Comparison of ENCODE assay signal across 6 cellular contexts in genomic region chr10:69175326-69175725, GRCh38. TPM values are rescaled to one million over a fixed set of nuclear protein-coding genes. Genes with fewer than 3 reads are reported as not detected.
A peak's percentile ranks its signal among the peaks of the same experiment; 100 is the strongest.
DNase-seq lines count a peak whose midpoint lies in the region; ATAC-seq, FAIRE-seq and TF ChIP-seq lines count a peak whose summit lies in the region.
"Not testable (repeated sequence)": the region's sequence is repeated elsewhere in the genome, so short reads cannot be mapped to it uniquely, and the experiment has no call there.
"Had no signal": no experiment of that assay in that cellular context is flagged by ENCODE, and none has a peak within 500 bp of the region (broad histone marks: within the 10 kb centered on the region; RNA-seq: fewer than 3 reads in every experiment).

No MANE protein-coding gene starts in this region.

- H3K79me2 ChIP-seq in K562 (ENCODE audit: control insufficient read depth, insufficient read depth, low read length) = peaks cover 11% of the 10 kb centered on the region
- H3K79me2 ChIP-seq in HepG2 (ENCODE audit: insufficient read depth, low read length) = not testable (repeated sequence)

- not testable (repeated sequence) for H4K20me1 ChIP-seq in K562 (replicated peaks; ENCODE audit: control insufficient read depth, insufficient read depth, low read length); HepG2 (ENCODE audit: insufficient read depth, low read length)

- TF ChIP-seq EP300 in K562 (IDR thresholded peaks at IDR 0.05; ENCODE audit: low read length); HepG2 (IDR thresholded peaks at IDR 0.05; ENCODE audit: low read depth in 2 of 2, low read length in 2 of 2); HepG2 (CRISPR knock-in tag; IDR thresholded peaks at IDR 0.05; ENCODE audit: borderline replicate concordance): not testable (repeated sequence)

- not testable (repeated sequence) for H2AFZ ChIP-seq in K562 (ENCODE audit: low read depth, low read length); HepG2 (ENCODE audit: low read length)

- not testable (repeated sequence) for H3K27ac ChIP-seq in K562 (ENCODE audit: extremely low read depth, low read depth, low read length); HepG2 (ENCODE audit: extremely low read length, insufficient read depth, low read length)

- TF ChIP-seq RAD21 in K562 (CRISPR knock-in tag; conservative IDR thresholded peaks at IDR 0.05 in 1 of 2, IDR thresholded peaks at IDR 0.05 in 1 of 2); HepG2 (CRISPR knock-in tag; IDR thresholded peaks at IDR 0.05): not testable (repeated sequence)

- not testable (repeated sequence) for ATAC-seq in K562, HepG2

- WGBS in K562 (ENCODE audit: insufficient coverage, low coverage, missing lambda C conversion rate) = 81% methylated on average over 4 of the region's 4 CpGs
- 93% methylated on average over 3 of the region's 4 CpGs for WGBS in HepG2 (ENCODE audit: low lambda C conversion rate)

- CTCF ChIA-PET in K562 (lab: Yijun Ruan, JAX; ENCODE audit: low intra/inter-chr PET ratio); HepG2 (lab: Yijun Ruan, JAX; ENCODE audit: low intra/inter-chr PET ratio, low total read pairs): not testable (repeated sequence)

- in situ Hi-C loops in K562 (cut with MboI); HepG2 (cut with HindIII; ENCODE audit: extremely low pct_ligation_motif_present, low pct_unique_long_range_greater_than_20kb): not testable (repeated sequence)

- H3K27me3 ChIP-seq in K562 (ENCODE audit: control insufficient read depth in 2 of 2, insufficient read depth in 2 of 2, low read length in 2 of 2); HepG2 (ENCODE audit: control insufficient read depth in 1 of 2, insufficient read depth in 2 of 2, low read length in 2 of 2): not testable (repeated sequence)

- not testable (repeated sequence) for BruUV-seq in K562 (replicated peaks; lab: Mats Ljungman, UMichigan); HepG2 (replicated peaks; lab: Mats Ljungman, UMichigan)

- not testable (repeated sequence) for TF ChIP-seq POLR2A in K562 (conservative IDR thresholded peaks at IDR 0.05); HepG2 (IDR thresholded peaks at IDR 0.05; ENCODE audit: insufficient read depth in 1 of 2, low read depth in 2 of 2, low read length in 2 of 2)

- H3K36me3 ChIP-seq in K562 (ENCODE audit: control insufficient read depth, insufficient read depth, low read length) = peaks cover 28% of the 10 kb centered on the region; the same call in 1 of the 3 replicates
- H3K36me3 ChIP-seq in HepG2 (replicated peaks in 1 of 2; ENCODE audit: control insufficient read depth in 1 of 2, insufficient read depth in 2 of 2, low read length in 2 of 2) = not testable (repeated sequence)

- not testable (repeated sequence) for FAIRE-seq in K562 (lab: Jason Lieb, UNC); HepG2 (lab: Jason Lieb, UNC)

- TF ChIP-seq CTCF in K562 (IDR thresholded peaks at IDR 0.05 in 2 of 3, conservative IDR thresholded peaks at IDR 0.05 in 1 of 3; ENCODE audit: insufficient read depth in 2 of 3, low read depth in 1 of 3, low read length in 3 of 3); HepG2 (CRISPR knock-in tag; IDR thresholded peaks at IDR 0.05): not testable (repeated sequence)

- intact Hi-C loops in K562 (cut with micrococcal nuclease) = not testable (repeated sequence)
- intact Hi-C loops in HepG2 (cut with micrococcal nuclease; ENCODE audit: unreplicated experiment) = loop anchor here (5.0 to 10.0 kb wide), 2 partner anchors 51 to 188 kb away; partner anchors contain the start of genes KIFBP and VPS26A

- not testable (repeated sequence) for H3K4me2 ChIP-seq in K562 (ENCODE audit: insufficient read depth, low read length); HepG2 (ENCODE audit: low read depth, low read length)

- not testable (repeated sequence) for H3K9ac ChIP-seq in K562 (ENCODE audit: insufficient read depth in 1 of 2, low read depth in 2 of 2, low read length in 2 of 2); HepG2 (ENCODE audit: insufficient read depth, low read depth, low read length)

- not testable (repeated sequence) for H3K9me3 ChIP-seq in K562 (replicated peaks; ENCODE audit: control insufficient read depth, insufficient read depth, low read depth, low read length); HepG2 (ENCODE audit: low read length)

- DNase-seq in DMS53 (lab: John Stamatoyannopoulos, UW) (peak; percentile 5), LHCN-M2 (ENCODE audit: low read depth) (peak; percentile 3), RKO (ENCODE audit: low spot score) (peak; percentile 20)
- DNase-seq in K562 (ENCODE audit: extremely low read depth in 1 of 4, low spot score in 3 of 4); HepG2 (ENCODE audit: low spot score): not testable (repeated sequence)

- POLR2A ChIA-PET in K562 (lab: Yijun Ruan, JAX) = interaction anchor here (0.6 to 1.3 kb wide), 2 partner anchors 51 to 183 kb away, joined by 4 to 5 read pairs; partner anchors contain the start of gene VPS26A
- POLR2A ChIA-PET in HepG2 (lab: Yijun Ruan, JAX) = interaction anchor here (0.5 kb wide), 1 partner anchor 878 kb away, joined by 3 read pairs; the partner anchor contains the start of gene MACROH2A2

- H3K4me3 ChIP-seq in K562; HepG2 (replicated peaks in 1 of 3; ENCODE audit: insufficient read depth in 1 of 3, low read depth in 2 of 3, low read length in 3 of 3): not testable (repeated sequence)

- not testable (repeated sequence) for H3K9me1 ChIP-seq in K562 (ENCODE audit: control insufficient read depth, insufficient read depth, low read length)

- not testable (repeated sequence) for H3K4me1 ChIP-seq in K562 (replicated peaks in 1 of 2; ENCODE audit: control insufficient read depth in 2 of 2, insufficient read depth in 2 of 2, low read length in 2 of 2)
- H3K4me1 ChIP-seq in HepG2 (ENCODE audit: insufficient read depth, low read length) = peaks cover 14% of the 10 kb centered on the region

RNA-seq across cellular contexts. Expression of gene SUPV3L1, which starts 4.7 kb away (rescaled TPM):
- total RNA-seq in LHCN-M2 (2014; rRNA removed) (24.9 and 26.0 TPM in 2 replicates), K562 (2014; rRNA removed) (69.9 and 81.4 TPM in 2 replicates), K562 (2014; rRNA removed; fragmentation: Illumina TruSeq; extraction: Trizol) (97.2 and 109 TPM in 2 replicates), K562 (2015; rRNA removed; fragmentation: Illumina TruSeq; extraction: Trizol) (84.7 and 85.0 TPM in 2 replicates), K562 (2021) (92.6 and 103 TPM in 2 replicates), HepG2 (2016; rRNA removed; fragmentation: Illumina TruSeq; extraction: Trizol) (45.7 and 57.0 TPM in 2 replicates)
- 16.8 TPM for polyA plus RNA-seq in LHCN-M2 (2012)
- total RNA-seq in K562 (2011; cell fraction: chromatin; rRNA removed; ENCODE audit: low replicate concordance) = 72.0 and 118 TPM in 2 replicates
- 52.4 and 53.4 TPM in 2 replicates for total RNA-seq in K562 (2011; cell fraction: nucleolus; rRNA removed)
- 71.7 and 77.1 TPM in 2 replicates for total RNA-seq in K562 (2011; cell fraction: nucleoplasm; rRNA removed)
- polyA plus RNA-seq in K562 (2011; rRNA removed) (83.3 and 94.8 TPM in 2 replicates), K562 (2014; fragmentation: Illumina TruSeq; extraction: Trizol) (116 and 156 TPM in 2 replicates), K562 (2014; fragmentation: Nextera tagmentation; extraction: Ambion mirVana) (10 to 100 TPM; 45.2 to 66.1 TPM), K562 (2014; rRNA removed) (93.3 and 106 TPM in 2 replicates), HepG2 (2011; rRNA removed) (21.7 and 28.8 TPM in 2 replicates)
- 51.6 and 77.5 TPM in 2 replicates for polyA plus RNA-seq in K562 (2011; cell fraction: cytosol; rRNA removed)
- 58.7 and 70.3 TPM in 2 replicates for polyA plus RNA-seq in K562 (2011; cell fraction: nucleus; rRNA removed)
- polyA plus RNA-seq in K562 (2012) = 57.6 and 58.4 TPM in 2 replicates
- polyA minus RNA-seq in K562 (2011; rRNA and poly(A)+ RNA removed) = 241 and 312 TPM in 2 replicates
- 89.6 and 115 TPM in 2 replicates for polyA minus RNA-seq in K562 (2011; cell fraction: cytosol; rRNA and poly(A)+ RNA removed)
- 27.6 and 48.0 TPM in 2 replicates for polyA minus RNA-seq in K562 (2011; cell fraction: nucleus; rRNA and poly(A)+ RNA removed)
- 16.3 and 16.4 TPM in 2 replicates for total RNA-seq in HepG2 (2016; cell fraction: cytosol; rRNA removed; fragmentation: Illumina TruSeq; extraction: Trizol; ENCODE audit: low read depth)
- 48.3 and 53.5 TPM in 2 replicates for total RNA-seq in HepG2 (2016; cell fraction: insoluble cytoplasmic fraction; rRNA removed; fragmentation: Illumina TruSeq; extraction: Trizol)
- total RNA-seq in HepG2 (2016; cell fraction: membrane; rRNA removed; fragmentation: Illumina TruSeq; extraction: Trizol) = 23.2 and 25.0 TPM in 2 replicates
- 31.1 and 39.6 TPM in 2 replicates for total RNA-seq in HepG2 (2016; cell fraction: nucleus; rRNA removed; fragmentation: Illumina TruSeq; extraction: Trizol)
- 15.2 and 21.5 TPM in 2 replicates for polyA plus RNA-seq in HepG2 (2011; cell fraction: cytosol; rRNA removed)
- polyA plus RNA-seq in HepG2 (2011; cell fraction: nucleus; rRNA removed) = 29.2 and 34.2 TPM in 2 replicates
- polyA plus RNA-seq in HepG2 (2012) = 19.4 and 21.4 TPM in 2 replicates
- 7.7 and 8.3 TPM in 2 replicates for polyA plus RNA-seq in HepG2 (2016; cell fraction: cytosol; fragmentation: Illumina TruSeq; extraction: Trizol; ENCODE audit: low read depth)
- 49.1 and 52.2 TPM in 2 replicates for polyA plus RNA-seq in HepG2 (2016; cell fraction: insoluble cytoplasmic fraction; fragmentation: Illumina TruSeq; extraction: Trizol; ENCODE audit: low read depth)
- polyA plus RNA-seq in HepG2 (2016; cell fraction: membrane; fragmentation: Illumina TruSeq; extraction: Trizol; ENCODE audit: low read depth) = 16.3 and 17.1 TPM in 2 replicates
- 57.9 and 62.9 TPM in 2 replicates for polyA plus RNA-seq in HepG2 (2016; cell fraction: nucleus; fragmentation: Illumina TruSeq; extraction: Trizol; ENCODE audit: insufficient read depth, low read depth)
- 17.5 and 39.2 TPM in 2 replicates for polyA minus RNA-seq in HepG2 (2011; rRNA and poly(A)+ RNA removed; ENCODE audit: low replicate concordance)
- 30.0 and 39.7 TPM in 2 replicates for polyA minus RNA-seq in HepG2 (2011; cell fraction: cytosol; rRNA and poly(A)+ RNA removed)
- 34.5 and 55.4 TPM in 2 replicates for polyA minus RNA-seq in HepG2 (2011; cell fraction: nucleus; rRNA and poly(A)+ RNA removed)

RNA-seq across cellular contexts. Expression of gene HKDC1, which starts 44.8 kb away (rescaled TPM):
- total RNA-seq in LHCN-M2 (2014; rRNA removed) (0.17 and 1.1 TPM in 2 replicates), K562 (2014; rRNA removed) (0.12 TPM in 1 of 2 replicates, not detected in the other), K562 (2014; rRNA removed; fragmentation: Illumina TruSeq; extraction: Trizol) (0.19 and 0.22 TPM in 2 replicates), K562 (2015; rRNA removed; fragmentation: Illumina TruSeq; extraction: Trizol) (0.08 TPM in 1 of 2 replicates, not detected in the other), K562 (2021) (0.04 TPM in 1 of 2 replicates, not detected in the other), HepG2 (2016; rRNA removed; fragmentation: Illumina TruSeq; extraction: Trizol) (5.1 and 12.4 TPM in 2 replicates)
- polyA plus RNA-seq in LHCN-M2 (2012) = 2.7 TPM
- not detected in 2 replicates for total RNA-seq in K562 (2011; cell fraction: chromatin; rRNA removed; ENCODE audit: low replicate concordance)
- not detected in 2 replicates for total RNA-seq in K562 (2011; cell fraction: nucleolus; rRNA removed)
- not detected in 2 replicates for total RNA-seq in K562 (2011; cell fraction: nucleoplasm; rRNA removed)
- polyA plus RNA-seq in K562 (2011; rRNA removed) (0.07 TPM in 1 of 2 replicates, not detected in the other), K562 (2014; fragmentation: Illumina TruSeq; extraction: Trizol) (0.28 TPM in 1 of 2 replicates, not detected in the other), K562 (2014; fragmentation: Nextera tagmentation; extraction: Ambion mirVana) (not detected), K562 (2014; rRNA removed) (0.15 and 0.53 TPM in 2 replicates), HepG2 (2011; rRNA removed) (8.1 and 10.1 TPM in 2 replicates)
- polyA plus RNA-seq in K562 (2011; cell fraction: cytosol; rRNA removed) = 0.06 and 0.51 TPM in 2 replicates
- 0.04 and 0.09 TPM in 2 replicates for polyA plus RNA-seq in K562 (2011; cell fraction: nucleus; rRNA removed)
- polyA plus RNA-seq in K562 (2012) = 0.03 and 1.1 TPM in 2 replicates
- polyA minus RNA-seq in K562 (2011; rRNA and poly(A)+ RNA removed) = not detected in 2 replicates
- not detected in 2 replicates for polyA minus RNA-seq in K562 (2011; cell fraction: cytosol; rRNA and poly(A)+ RNA removed)
- not detected in 2 replicates for polyA minus RNA-seq in K562 (2011; cell fraction: nucleus; rRNA and poly(A)+ RNA removed)
- 0.97 and 1.4 TPM in 2 replicates for total RNA-seq in HepG2 (2016; cell fraction: cytosol; rRNA removed; fragmentation: Illumina TruSeq; extraction: Trizol; ENCODE audit: low read depth)
- total RNA-seq in HepG2 (2016; cell fraction: insoluble cytoplasmic fraction; rRNA removed; fragmentation: Illumina TruSeq; extraction: Trizol) = 4.2 and 12.6 TPM in 2 replicates
- 0.62 and 1.8 TPM in 2 replicates for total RNA-seq in HepG2 (2016; cell fraction: membrane; rRNA removed; fragmentation: Illumina TruSeq; extraction: Trizol)
- 12.0 and 12.7 TPM in 2 replicates for total RNA-seq in HepG2 (2016; cell fraction: nucleus; rRNA removed; fragmentation: Illumina TruSeq; extraction: Trizol)
- 6.7 and 7.2 TPM in 2 replicates for polyA plus RNA-seq in HepG2 (2011; cell fraction: cytosol; rRNA removed)
- 18.6 and 25.4 TPM in 2 replicates for polyA plus RNA-seq in HepG2 (2011; cell fraction: nucleus; rRNA removed)
- 8.5 and 11.3 TPM in 2 replicates for polyA plus RNA-seq in HepG2 (2012)
- 0.33 and 0.90 TPM in 2 replicates for polyA plus RNA-seq in HepG2 (2016; cell fraction: cytosol; fragmentation: Illumina TruSeq; extraction: Trizol; ENCODE audit: low read depth)
- 3.2 and 3.3 TPM in 2 replicates for polyA plus RNA-seq in HepG2 (2016; cell fraction: insoluble cytoplasmic fraction; fragmentation: Illumina TruSeq; extraction: Trizol; ENCODE audit: low read depth)
- 0.48 and 0.57 TPM in 2 replicates for polyA plus RNA-seq in HepG2 (2016; cell fraction: membrane; fragmentation: Illumina TruSeq; extraction: Trizol; ENCODE audit: low read depth)
- polyA plus RNA-seq in HepG2 (2016; cell fraction: nucleus; fragmentation: Illumina TruSeq; extraction: Trizol; ENCODE audit: insufficient read depth, low read depth) = 11.3 and 14.6 TPM in 2 replicates
- polyA minus RNA-seq in HepG2 (2011; rRNA and poly(A)+ RNA removed; ENCODE audit: low replicate concordance) = 1.0 and 9.3 TPM in 2 replicates
- 6.2 and 7.9 TPM in 2 replicates for polyA minus RNA-seq in HepG2 (2011; cell fraction: cytosol; rRNA and poly(A)+ RNA removed)
- 9.5 and 15.7 TPM in 2 replicates for polyA minus RNA-seq in HepG2 (2011; cell fraction: nucleus; rRNA and poly(A)+ RNA removed)
- total RNA-seq: B cell had no signal

RNA-seq across cellular contexts. Expression of gene VPS26A, which starts 51.3 kb away (rescaled TPM):
- 31.2 and 54.3 TPM in 2 replicates for total RNA-seq in LHCN-M2 (2014; rRNA removed)
- 31.9 TPM for polyA plus RNA-seq in LHCN-M2 (2012)
- 5.9 and 44.1 TPM in 2 replicates for total RNA-seq in K562 (2011; cell fraction: chromatin; rRNA removed; ENCODE audit: low replicate concordance)
- 3.3 and 5.4 TPM in 2 replicates for total RNA-seq in K562 (2011; cell fraction: nucleolus; rRNA removed)
- 12.9 and 27.5 TPM in 2 replicates for total RNA-seq in K562 (2011; cell fraction: nucleoplasm; rRNA removed)
- total RNA-seq in K562 (2014; rRNA removed) = 41.7 and 47.1 TPM in 2 replicates
- 61.6 and 78.9 TPM in 2 replicates for total RNA-seq in K562 (2014; rRNA removed; fragmentation: Illumina TruSeq; extraction: Trizol)
- total RNA-seq in K562 (2015; rRNA removed; fragmentation: Illumina TruSeq; extraction: Trizol) = 52.7 and 58.7 TPM in 2 replicates
- total RNA-seq in K562 (2021) = 80.9 and 83.1 TPM in 2 replicates
- polyA plus RNA-seq in K562 (2011; rRNA removed) = 36.9 and 64.0 TPM in 2 replicates
- polyA plus RNA-seq in K562 (2011; cell fraction: cytosol; rRNA removed) = 4.7 and 13.5 TPM in 2 replicates
- 4.1 and 7.3 TPM in 2 replicates for polyA plus RNA-seq in K562 (2011; cell fraction: nucleus; rRNA removed)
- polyA plus RNA-seq in K562 (2012) = 70.0 and 81.1 TPM in 2 replicates
- polyA plus RNA-seq in K562 (2014; fragmentation: Illumina TruSeq; extraction: Trizol) = 81.9 and 85.9 TPM in 2 replicates
- polyA plus RNA-seq in K562 (2014; fragmentation: Nextera tagmentation; extraction: Ambion mirVana) = 100 to 1,000 TPM; 117 to 137 TPM
- polyA plus RNA-seq in K562 (2014; rRNA removed) = 63.2 and 69.3 TPM in 2 replicates
- 40.8 and 41.4 TPM in 2 replicates for polyA minus RNA-seq in K562 (2011; rRNA and poly(A)+ RNA removed)
- 18.8 and 21.5 TPM in 2 replicates for polyA minus RNA-seq in K562 (2011; cell fraction: cytosol; rRNA and poly(A)+ RNA removed)
- 2.8 and 6.4 TPM in 2 replicates for polyA minus RNA-seq in K562 (2011; cell fraction: nucleus; rRNA and poly(A)+ RNA removed)
- 32.6 and 56.7 TPM in 2 replicates for total RNA-seq in HepG2 (2016; rRNA removed; fragmentation: Illumina TruSeq; extraction: Trizol)
- total RNA-seq in HepG2 (2016; cell fraction: cytosol; rRNA removed; fragmentation: Illumina TruSeq; extraction: Trizol; ENCODE audit: low read depth) = 7.0 and 10.6 TPM in 2 replicates
- 32.1 and 59.4 TPM in 2 replicates for total RNA-seq in HepG2 (2016; cell fraction: insoluble cytoplasmic fraction; rRNA removed; fragmentation: Illumina TruSeq; extraction: Trizol)
- 16.9 and 19.8 TPM in 2 replicates for total RNA-seq in HepG2 (2016; cell fraction: membrane; rRNA removed; fragmentation: Illumina TruSeq; extraction: Trizol)
- total RNA-seq in HepG2 (2016; cell fraction: nucleus; rRNA removed; fragmentation: Illumina TruSeq; extraction: Trizol) = 20.7 TPM in 2 replicates
- polyA plus RNA-seq in HepG2 (2011; rRNA removed) = 10.3 and 12.9 TPM in 2 replicates
- polyA plus RNA-seq in HepG2 (2011; cell fraction: cytosol; rRNA removed) = 4.2 and 7.4 TPM in 2 replicates
- 1.7 and 3.0 TPM in 2 replicates for polyA plus RNA-seq in HepG2 (2011; cell fraction: nucleus; rRNA removed)
- 22.7 and 30.3 TPM in 2 replicates for polyA plus RNA-seq in HepG2 (2012)
- polyA plus RNA-seq in HepG2 (2016; cell fraction: cytosol; fragmentation: Illumina TruSeq; extraction: Trizol; ENCODE audit: low read depth) = 5.3 and 6.4 TPM in 2 replicates
- polyA plus RNA-seq in HepG2 (2016; cell fraction: insoluble cytoplasmic fraction; fragmentation: Illumina TruSeq; extraction: Trizol; ENCODE audit: low read depth) = 95.5 and 103 TPM in 2 replicates
- polyA plus RNA-seq in HepG2 (2016; cell fraction: membrane; fragmentation: Illumina TruSeq; extraction: Trizol; ENCODE audit: low read depth) = 14.3 and 15.6 TPM in 2 replicates
- 36.5 and 37.9 TPM in 2 replicates for polyA plus RNA-seq in HepG2 (2016; cell fraction: nucleus; fragmentation: Illumina TruSeq; extraction: Trizol; ENCODE audit: insufficient read depth, low read depth)
- polyA minus RNA-seq in HepG2 (2011; rRNA and poly(A)+ RNA removed; ENCODE audit: low replicate concordance) = 1.3 and 3.5 TPM in 2 replicates
- 10.0 and 10.2 TPM in 2 replicates for polyA minus RNA-seq in HepG2 (2011; cell fraction: cytosol; rRNA and poly(A)+ RNA removed)
- polyA minus RNA-seq in HepG2 (2011; cell fraction: nucleus; rRNA and poly(A)+ RNA removed) = 5.5 and 9.2 TPM in 2 replicates
